Comparison of ENCODE assay signal across 1 cellular context in genomic region chr1:93152835-93153234, GRCh38.
TF ChIP-seq lines count a peak whose summit lies in the region.

No MANE protein-coding gene starts in this region.

TF ChIP-seq in HepG2, 621 proteins besides CTCF, POLR2A, EP300 and RAD21:
- TF ChIP-seq RBM22 (optimal IDR thresholded peaks at IDR 0.05; ENCODE audit: low read length) = peak; percentile 41
- no peak for TF ChIP-seq STAT5B (CRISPR knock-in tag; IDR thresholded peaks at IDR 0.05)
- TF ChIP-seq PRDM10 (CRISPR knock-in tag; IDR thresholded peaks at IDR 0.05; ENCODE audit: low read depth) = no peak
